Comparison of ENCODE assay signal across 28 cellular contexts in genomic region chr7:139704308-139704879, GRCh38.
DNase-seq lines count a peak whose midpoint lies in the region; ATAC-seq, FAIRE-seq and TF ChIP-seq lines count a peak whose summit lies in the region.
"Had no signal": no experiment of that assay in that cellular context is flagged by ENCODE, and none has a peak within 500 bp of the region (broad histone marks: within the 10 kb centered on the region; RNA-seq: fewer than 3 reads in every experiment).

No MANE protein-coding gene starts in this region.

- H2BK15ac ChIP-seq in IMR-90 (ENCODE audit: low read depth, low read length) = no peak overlapping the region

- H3K9ac ChIP-seq in IMR-90 (ENCODE audit: low read depth, low read length) (no peak overlapping the region), kidney (ENCODE audit: low read length in 2 of 2) (no peak overlapping the region)

- H2BK5ac ChIP-seq in IMR-90 (ENCODE audit: low read depth, low read length, poor library complexity, severe bottlenecking) = peak overlapping the region; percentile 74

- no peaks in the 10 kb centered on the region for H3K9me3 Mint-ChIP-seq in activated CD4-positive, alpha-beta T cell treated with anti-CD3 and anti-CD28 coated beads, Interleukin-2, amount 10 ng/mL, durations not matched to agents 24 days and 14 days
- no peaks in the 10 kb centered on the region for H3K9me3 Mint-ChIP-seq in stimulated activated effector memory CD8-positive, alpha-beta T cell treated with anti-CD3 and anti-CD28 coated beads, Interleukin-12 subunit alpha, Interleukin-12 subunit beta, amount 100 ng/mL, for 72 hours
- H3K9me3 Mint-ChIP-seq: activated naive CD8-positive, alpha-beta T cell treated with anti-CD3 and anti-CD28 coated beads for 36 hours; activated T-helper 2 cell treated with anti-CD3 and anti-CD28 coated beads, Interferon-gamma antibody, Interleukin-2, Interleukin-4, amounts not matched to agents 10 μg/mL and 5 μg/mL and 100 μg/mL, durations not matched to agents 14 hours and 24 hours and 36 hours; effector memory CD8-positive, alpha-beta T cell; T-cell had no signal

- H3K4me1 ChIP-seq in IMR-90 (ENCODE audit: control insufficient read depth, insufficient read depth, low read length) (peaks cover 30% of the 10 kb centered on the region), kidney (ENCODE audit: control insufficient read depth in 1 of 2, insufficient read depth in 1 of 2, low read depth in 1 of 2, low read length in 2 of 2) (peaks cover 11 to 43% of the 10 kb centered on the region in 2 donors), pancreas (peaks cover 6 to 21% (median 15%) of the 10 kb centered on the region in 3 donors)
- H3K4me1 ChIP-seq: Caco-2 had no signal

- no peak overlapping the region for H3K4me3 Mint-ChIP-seq in activated CD4-positive, alpha-beta T cell treated with anti-CD3 and anti-CD28 coated beads, Interleukin-2, amount 10 ng/mL, durations not matched to agents 24 days and 14 days
- no peak overlapping the region for H3K4me3 Mint-ChIP-seq in stimulated activated effector memory CD8-positive, alpha-beta T cell treated with anti-CD3 and anti-CD28 coated beads, Interleukin-12 subunit alpha, Interleukin-12 subunit beta, amount 100 ng/mL, for 72 hours
- H3K4me3 Mint-ChIP-seq: activated CD4-positive, alpha-beta T cell treated with anti-CD3 and anti-CD28 coated beads for 36 hours; activated naive CD8-positive, alpha-beta T cell treated with anti-CD3 and anti-CD28 coated beads for 36 hours; effector memory CD8-positive, alpha-beta T cell; T-cell had no signal

- ATAC-seq in IMR-90 (ENCODE audit: low read depth) (no peak), pancreas (no peak), HG03460 (IDR thresholded peaks at IDR 0.05; ENCODE audit: unreplicated experiment) (no peak)
- no peak for ATAC-seq in stimulated activated effector memory CD8-positive, alpha-beta T cell treated with anti-CD3 and anti-CD28 coated beads, Interleukin-12 subunit alpha, Interleukin-12 subunit beta, amount 100 ng/mL, for 72 hours
- ATAC-seq: activated CD4-positive, alpha-beta T cell treated with anti-CD3 and anti-CD28 coated beads for 36 hours; effector memory CD8-positive, alpha-beta T cell; gastroesophageal sphincter; T-cell had no signal

- H3K4ac ChIP-seq in IMR-90 (ENCODE audit: low read depth, low read length) = no peak overlapping the region

- TF ChIP-seq POLR2A in IMR-90 (IDR thresholded peaks at IDR 0.05; ENCODE audit: low read depth, low read length) = no peak

- H2AK5ac ChIP-seq in IMR-90 (ENCODE audit: low read depth, low read length) = peak overlapping the region; percentile 56

- H3K27ac ChIP-seq in IMR-90 (ENCODE audit: insufficient read depth, low read length) = no peak overlapping the region
- H3K27ac ChIP-seq in kidney (ENCODE audit: low read depth in 2 of 2, low read length in 2 of 2) = peak overlapping the region; percentile 27 to 86
- H3K27ac ChIP-seq in pancreas = no peak overlapping the region
- H3K27ac ChIP-seq: PC-9, SJCRH30 had no signal

- H3K27me3 ChIP-seq in IMR-90 (ENCODE audit: control insufficient read depth, insufficient read depth, low read length) (no peaks in the 10 kb centered on the region), pancreas (no peaks in the 10 kb centered on the region)
- H3K27me3 ChIP-seq: esophagus squamous epithelium, gastroesophageal sphincter, SJCRH30, thyroid gland had no signal

- H2AFZ ChIP-seq in IMR-90 (replicated peaks; ENCODE audit: low read length, poor library complexity) = no peak overlapping the region
- H2AFZ ChIP-seq: PC-9 had no signal

- H3K36me3 ChIP-seq in IMR-90 (ENCODE audit: control insufficient read depth, insufficient read depth, low read length) = peaks cover 73% of the 10 kb centered on the region
- peaks cover 15 to 18% of the 10 kb centered on the region in 2 donors for H3K36me3 ChIP-seq in kidney (ENCODE audit: control insufficient read depth in 1 of 2, insufficient read depth in 2 of 2, low read length in 2 of 2)
- no peaks in the 10 kb centered on the region for H3K36me3 ChIP-seq in pancreas
- H3K36me3 ChIP-seq: SJCRH30, thyroid gland had no signal

- no peak for DNase-seq in activated CD4-positive, alpha-beta T cell treated with anti-CD3 and anti-CD28 coated beads, Interleukin-2, amount 10 ng/mL, durations not matched to agents 24 days and 14 days
- DNase-seq in activated CD4-positive, alpha-beta T cell treated with anti-CD3 and anti-CD28 coated beads, Interleukin-2, amount 50 U/mL, for 48 hours = no peak
- DNase-seq in IMR-90 = no peak
- no peak for DNase-seq in kidney
- DNase-seq in stimulated activated effector memory CD8-positive, alpha-beta T cell treated with anti-CD3 and anti-CD28 coated beads, Interleukin-12 subunit alpha, Interleukin-12 subunit beta, amount 100 ng/mL, for 72 hours (ENCODE audit: low spot score in 2 of 2) = no peak
- DNase-seq in pancreas = no peak
- DNase-seq in dermis blood vessel endothelial cell = no peak
- DNase-seq: activated CD4-positive, alpha-beta T cell treated with anti-CD3 and anti-CD28 coated beads for 36 hours; activated naive CD8-positive, alpha-beta T cell treated with anti-CD3 and anti-CD28 coated beads for 36 hours; Caco-2; cerebellar nuclear complex; DND-41; effector memory CD8-positive, alpha-beta T cell; esophagus squamous epithelium; mucosa of descending colon; NCI-H1092 treated with DMSO at 0.1 percent for 48 hours; NCI-H2029 treated with DMSO at 0.1 percent for 48 hours; NCI-H446; PC-9; psoas muscle; SJCRH30; stimulated activated CD4-positive, alpha-beta T cell treated with anti-CD3 and anti-CD28 coated beads, Interleukin-1b, Interleukin-23, amount 100 ng/mL, for 48 hours; T-cell; thyroid gland had no signal

- H3K27me3 Mint-ChIP-seq in activated CD4-positive, alpha-beta T cell treated with anti-CD3 and anti-CD28 coated beads, Interleukin-2, amount 10 ng/mL, durations not matched to agents 24 days and 14 days = no peaks in the 10 kb centered on the region
- H3K27me3 Mint-ChIP-seq: activated CD4-positive, alpha-beta T cell treated with anti-CD3 and anti-CD28 coated beads for 36 hours; activated naive CD8-positive, alpha-beta T cell treated with anti-CD3 and anti-CD28 coated beads for 36 hours; effector memory CD8-positive, alpha-beta T cell; T-cell had no signal

- dilution Hi-C loops in IMR-90 (cut with HindIII; ENCODE audit: low sequenced_read_pairs, unreplicated experiment) = no loop called here

- H2BK120ac ChIP-seq in IMR-90 (ENCODE audit: low read depth, low read length) = no peak overlapping the region

- CTCF ChIA-PET in IMR-90 (lab: Yijun Ruan, JAX) = interaction anchor here (1.6 kb wide), 1 partner anchor 67 kb away, joined by 3 read pairs; no protein-coding TSS in a partner anchor

- intact Hi-C loops in activated CD4-positive, alpha-beta T cell treated with anti-CD3 and anti-CD28 coated beads, Interleukin-2, amount 10 ng/mL, durations not matched to agents 24 days and 14 days (cut with micrococcal nuclease) = no loop called here
- intact Hi-C loops in IMR-90 (cut with micrococcal nuclease) (no loop called here), kidney (cut with DNase I) (no loop called here), pancreas (cut with DNase I) (no loop called here)

- H2BK20ac ChIP-seq in IMR-90 (ENCODE audit: low read depth, low read length) = no peak overlapping the region

- no peak overlapping the region for H4K91ac ChIP-seq in IMR-90 (ENCODE audit: insufficient read depth, low read depth, low read length)

- BruUV-seq in IMR-90 (replicated peaks; lab: Mats Ljungman, UMichigan) = no TSS peak

- no peak overlapping the region for H3K4me3 ChIP-seq in IMR-90 (ENCODE audit: insufficient read depth, low read depth, low read length)
- H3K4me3 ChIP-seq in kidney (ENCODE audit: low read length in 2 of 2) = no peak overlapping the region
- H3K4me3 ChIP-seq in pancreas = no peak overlapping the region
- H3K4me3 ChIP-seq: esophagus squamous epithelium, gastroesophageal sphincter, mucosa of descending colon, PC-9, psoas muscle, SJCRH30, skin epidermis, thyroid gland had no signal

- no peak for TF ChIP-seq RAD21 in IMR-90 (IDR thresholded peaks at IDR 0.05; ENCODE audit: low read length)

- H3K79me1 ChIP-seq in IMR-90 (ENCODE audit: low read depth in 1 of 2, low read length in 2 of 2) = peaks cover 74 to 99% of the 10 kb centered on the region in 2 experiments

- POLR2A ChIA-PET in IMR-90 (lab: Charles Lee; ENCODE audit: unreplicated experiment) = no interaction called here

- FAIRE-seq in kidney (lab: Jason Lieb, UNC) = no peak
- no peak for FAIRE-seq in pancreas (lab: Jason Lieb, UNC)

- peaks cover 71% of the 10 kb centered on the region for H3K9me1 ChIP-seq in IMR-90 (ENCODE audit: insufficient read depth, low read length)

- H3K9me3 ChIP-seq in IMR-90 (ENCODE audit: control insufficient read depth, insufficient read depth, low read length) (no peaks in the 10 kb centered on the region), kidney (ENCODE audit: control insufficient read depth in 1 of 2, low read length in 2 of 2) (no peaks in the 10 kb centered on the region), pancreas (no peaks in the 10 kb centered on the region)
- H3K9me3 ChIP-seq: Caco-2, esophagus squamous epithelium, gastroesophageal sphincter, mucosa of descending colon, psoas muscle, SJCRH30, thyroid gland had no signal

- H3K18ac ChIP-seq in IMR-90 (ENCODE audit: low read depth, low read length) = no peak overlapping the region; the same call in 1 of the 2 replicates

- H3K27ac Mint-ChIP-seq in activated CD4-positive, alpha-beta T cell treated with anti-CD3 and anti-CD28 coated beads, Interleukin-2, amount 10 ng/mL, durations not matched to agents 24 days and 14 days = peak overlapping the region; percentile 61
- peak overlapping the region; percentile 88 for H3K27ac Mint-ChIP-seq in stimulated activated effector memory CD8-positive, alpha-beta T cell treated with anti-CD3 and anti-CD28 coated beads, Interleukin-12 subunit alpha, Interleukin-12 subunit beta, amount 100 ng/mL, for 72 hours
- H3K27ac Mint-ChIP-seq: activated CD4-positive, alpha-beta T cell treated with anti-CD3 and anti-CD28 coated beads for 36 hours; activated naive CD8-positive, alpha-beta T cell treated with anti-CD3 and anti-CD28 coated beads for 36 hours; effector memory CD8-positive, alpha-beta T cell had no signal

- H3K23ac ChIP-seq in IMR-90 (ENCODE audit: low read depth, low read length) = peak overlapping the region; percentile 54; the same call in 1 of the 2 replicates

- no peak overlapping the region; a peak in 1 of 4 replicates for H4K8ac ChIP-seq in IMR-90 (ENCODE audit: low read depth in 2 of 2, low read length in 2 of 2)

- H4K5ac ChIP-seq in IMR-90 (ENCODE audit: low read depth, low read length) = no peak overlapping the region

- in situ Hi-C loops in IMR-90 (cut with MboI; ENCODE audit: low sequenced_read_pairs) = no loop called here

- peaks cover 27% of the 10 kb centered on the region for H3K4me1 Mint-ChIP-seq in activated CD4-positive, alpha-beta T cell treated with anti-CD3 and anti-CD28 coated beads, Interleukin-2, amount 10 ng/mL, durations not matched to agents 24 days and 14 days
- H3K4me1 Mint-ChIP-seq in stimulated activated effector memory CD8-positive, alpha-beta T cell treated with anti-CD3 and anti-CD28 coated beads, Interleukin-12 subunit alpha, Interleukin-12 subunit beta, amount 100 ng/mL, for 72 hours = peaks cover 57% of the 10 kb centered on the region

- H3K56ac ChIP-seq in IMR-90 (ENCODE audit: extremely low read depth, insufficient read depth, low read length) = no peak overlapping the region

- TF ChIP-seq CTCF in IMR-90 (conservative IDR thresholded peaks at IDR 0.05; ENCODE audit: low read depth, low read length) = no peak
- TF ChIP-seq CTCF in kidney (IDR thresholded peaks at IDR 0.05; ENCODE audit: borderline replicate concordance, extremely low read depth, insufficient read depth) = no peak
- TF ChIP-seq CTCF in pancreas (IDR thresholded peaks at IDR 0.05) = no peak

- no peak overlapping the region for H3K4me2 ChIP-seq in IMR-90 (ENCODE audit: low read depth, low read length)
- H3K4me2 ChIP-seq: PC-9 had no signal

- peaks cover 98% of the 10 kb centered on the region for H4K20me1 ChIP-seq in IMR-90 (ENCODE audit: insufficient read depth, low read length)

- H3K14ac ChIP-seq in IMR-90 (replicated peaks; ENCODE audit: low read depth, low read length) = 0 out of 2 replicates have a peak overlapping the region, but pooled peaks have one; percentile 46

- peak overlapping the region; percentile 44 for H2AK9ac ChIP-seq in IMR-90 (replicated peaks; ENCODE audit: low read depth, low read length, poor library complexity)

- WGBS in IMR-90 (ENCODE audit: extremely low coverage in 2 of 2, insufficient read length in 1 of 2), 2 experiments = no CpG with 5 or more reads among the region's 8 CpGs
- 86% methylated on average over 8 of the region's 8 CpGs for WGBS in pancreas, 2 donors

- H3K36me3 Mint-ChIP-seq in activated CD4-positive, alpha-beta T cell treated with anti-CD3 and anti-CD28 coated beads, Interleukin-2, amount 10 ng/mL, durations not matched to agents 24 days and 14 days (ENCODE audit: low read depth) = no peaks in the 10 kb centered on the region
- H3K36me3 Mint-ChIP-seq in stimulated activated effector memory CD8-positive, alpha-beta T cell treated with anti-CD3 and anti-CD28 coated beads, Interleukin-12 subunit alpha, Interleukin-12 subunit beta, amount 100 ng/mL, for 72 hours = peaks cover 25% of the 10 kb centered on the region
- H3K36me3 Mint-ChIP-seq: activated naive CD8-positive, alpha-beta T cell treated with anti-CD3 and anti-CD28 coated beads for 36 hours had no signal

Comparison
In these comparisons a context has a peak if more than half of its experiments do, and no peak if none do; other contexts are left out.
1. H3K27ac ChIP-seq: peak in kidney (2 of 2); none in IMR-90 (single experiment) and pancreas (0 of 4).